In the genomic region with DNA sequence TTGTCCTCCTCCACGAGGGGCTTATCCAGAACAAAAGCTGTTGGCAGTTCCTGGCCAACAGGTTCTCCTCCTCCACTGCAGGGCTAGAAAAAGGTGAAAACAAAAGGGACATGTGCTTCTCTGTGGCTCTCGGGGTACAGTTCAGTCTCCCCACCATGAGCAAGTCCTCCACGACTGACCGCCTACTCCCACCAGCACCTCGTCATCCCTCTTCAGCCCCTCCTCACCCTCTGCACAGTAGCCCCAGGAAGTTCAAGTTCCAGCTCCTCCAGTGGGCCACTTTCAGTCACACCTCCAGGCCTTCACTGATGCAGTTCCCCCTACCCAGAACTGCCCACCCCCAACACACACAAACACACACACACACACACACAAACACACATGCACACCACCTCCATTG, we compare ENCODE assay signal across 32 cellular contexts. TPM values are rescaled to one million over a fixed set of nuclear protein-coding genes. Genes with fewer than 3 reads are reported as not detected.
"Had no signal": no experiment of that assay in that cellular context is flagged by ENCODE, and none has a peak within 500 bp of the region (broad histone marks: within the 10 kb centered on the region; RNA-seq: fewer than 3 reads in every experiment).

No MANE protein-coding gene starts in this region.

- H3K9me3 ChIP-seq: SJCRH30 had no signal

- H3K36me3 Mint-ChIP-seq: activated CD8-positive, alpha-beta memory T cell treated with anti-CD3 and anti-CD28 coated beads, Interleukin-2, amount 10 ng/mL, durations not matched to agents 7 days and 5 days; activated naive CD4-positive, alpha-beta T cell treated with anti-CD3 and anti-CD28 coated beads, Interleukin-2, amount 10 ng/mL, durations not matched to agents 7 days and 5 days; brain had no signal

- H3K4me3 Mint-ChIP-seq: activated B cell treated with CpG ODN at 0.5 μM for 24 hours; activated CD4-positive, alpha-beta memory T cell treated with anti-CD3 and anti-CD28 coated beads, Interleukin-2, amount 10 ng/mL, durations not matched to agents 7 days and 5 days; activated CD8-positive, alpha-beta memory T cell treated with anti-CD3 and anti-CD28 coated beads, Interleukin-2, amount 10 ng/mL, durations not matched to agents 7 days and 5 days; activated naive CD4-positive, alpha-beta T cell treated with anti-CD3 and anti-CD28 coated beads, Interleukin-2, amount 10 ng/mL, durations not matched to agents 7 days and 5 days; activated naive CD8-positive, alpha-beta T cell; activated naive CD8-positive, alpha-beta T cell treated with anti-CD3 and anti-CD28 coated beads, Interleukin-2, amount 50 U/mL, for 24 hours; brain had no signal

- H3K27ac Mint-ChIP-seq: activated B cell treated with CpG ODN at 0.5 μM for 24 hours; activated CD4-positive, alpha-beta memory T cell treated with anti-CD3 and anti-CD28 coated beads, Interleukin-2, amount 10 ng/mL, durations not matched to agents 7 days and 5 days; activated CD8-positive, alpha-beta memory T cell treated with anti-CD3 and anti-CD28 coated beads, Interleukin-2, amount 10 ng/mL, durations not matched to agents 7 days and 5 days; activated naive CD4-positive, alpha-beta T cell treated with anti-CD3 and anti-CD28 coated beads, Interleukin-2, amount 10 ng/mL, durations not matched to agents 7 days and 5 days; activated naive CD8-positive, alpha-beta T cell; activated naive CD8-positive, alpha-beta T cell treated with anti-CD3 and anti-CD28 coated beads, Interleukin-2, amount 50 U/mL, for 24 hours had no signal

- H3K4me3 ChIP-seq: K562, SJCRH30, SK-N-MC had no signal

- ATAC-seq: activated CD8-positive, alpha-beta memory T cell treated with anti-CD3 and anti-CD28 coated beads, Interleukin-2, amount 10 ng/mL, durations not matched to agents 7 days and 5 days; activated naive CD8-positive, alpha-beta T cell treated with anti-CD3 and anti-CD28 coated beads, Interleukin-2, amount 50 U/mL, for 24 hours; K562; Panc1 had no signal

- H3K27me3 ChIP-seq: SJCRH30 had no signal

- H3K9me3 Mint-ChIP-seq: activated B cell treated with CpG ODN at 0.5 μM for 24 hours; activated CD4-positive, alpha-beta memory T cell treated with anti-CD3 and anti-CD28 coated beads, Interleukin-2, amount 10 ng/mL, durations not matched to agents 7 days and 5 days; activated naive CD4-positive, alpha-beta T cell treated with anti-CD3 and anti-CD28 coated beads, Interleukin-2, amount 10 ng/mL, durations not matched to agents 7 days and 5 days; activated naive CD8-positive, alpha-beta T cell treated with anti-CD3 and anti-CD28 coated beads, Interleukin-2, amount 50 U/mL, for 24 hours had no signal

- DNase-seq: activated B cell treated with CpG ODN at 0.5 μM for 24 hours; activated CD4-positive, alpha-beta memory T cell treated with anti-CD3 and anti-CD28 coated beads, Interleukin-2, amount 10 ng/mL, durations not matched to agents 7 days and 5 days; activated CD4-positive, alpha-beta T cell treated with anti-CD3 and anti-CD28 coated beads for 1 hour; activated CD4-positive, alpha-beta T cell treated with anti-CD3 and anti-CD28 coated beads for 48 hours; activated CD8-positive, alpha-beta memory T cell treated with anti-CD3 and anti-CD28 coated beads for 24 hours; activated CD8-positive, alpha-beta memory T cell treated with anti-CD3 and anti-CD28 coated beads, Interleukin-2, amount 10 ng/mL, durations not matched to agents 7 days and 5 days; activated CD8-positive, alpha-beta memory T cell treated with anti-CD3 and anti-CD28 coated beads, Interleukin-2, amount 50 U/mL, for 48 hours; activated effector memory CD4-positive, alpha-beta T cell treated with Interleukin-2 at 50 U/mL for 16 hours; activated naive CD4-positive, alpha-beta T cell treated with anti-CD3 and anti-CD28 coated beads, Interleukin-2, amount 10 ng/mL, durations not matched to agents 7 days and 5 days; activated naive CD8-positive, alpha-beta T cell treated with anti-CD3 and anti-CD28 coated beads, Interleukin-2, amount 50 U/mL, for 24 hours; activated T-cell treated with anti-CD3 and anti-CD28 coated beads, Interleukin-2, amount 50 U/mL, for 48 hours; anterior cingulate cortex; caudate nucleus; NCI-H1048; NCI-H1436 treated with DMSO at 0.1 percent for 48 hours; NCI-H1694 treated with DMSO at 0.1 percent for 48 hours; NCI-H2029; NCI-H345; NCI-H524 treated with DMSO at 0.1 percent for 48 hours; SHP77; SJCRH30; T-helper 9 cell had no signal

- H3K27ac ChIP-seq: SJCRH30, SK-N-MC, VCaP had no signal

- H3K36me3 ChIP-seq: SJCRH30 had no signal

RNA-seq across cellular contexts. Expression of a gene that starts 19.4 kb away (rescaled TPM):
- total RNA-seq: activated B cell treated with CpG ODN at 0.5 μM for 24 hours; activated CD4-positive, alpha-beta memory T cell treated with anti-CD3 and anti-CD28 coated beads, Interleukin-2, amount 10 ng/mL, durations not matched to agents 7 days and 5 days; activated CD8-positive, alpha-beta memory T cell treated with anti-CD3 and anti-CD28 coated beads, Interleukin-2, amount 10 ng/mL, durations not matched to agents 7 days and 5 days; K562; M059J; NCI-H460; RPMI7951; SJCRH30; T-helper 1 cell treated with Interleukin-12 subunit alpha and Interleukin-12 subunit beta and Interleukin-4 antibody, amounts not matched to agents 30 ng/mL and 1 ng/mL, for 36 hours had no signal

RNA-seq across cellular contexts. Expression of a gene that starts 24.3 kb away (rescaled TPM):
- total RNA-seq: activated B cell treated with CpG ODN at 0.5 μM for 24 hours; activated CD4-positive, alpha-beta memory T cell treated with anti-CD3 and anti-CD28 coated beads, Interleukin-2, amount 10 ng/mL, durations not matched to agents 7 days and 5 days; activated CD8-positive, alpha-beta memory T cell treated with anti-CD3 and anti-CD28 coated beads, Interleukin-2, amount 10 ng/mL, durations not matched to agents 7 days and 5 days; SJCRH30; T-helper 1 cell treated with Interleukin-12 subunit alpha and Interleukin-12 subunit beta and Interleukin-4 antibody, amounts not matched to agents 30 ng/mL and 1 ng/mL, for 36 hours had no signal

RNA-seq across cellular contexts. Expression of a gene that starts 33.8 kb away (rescaled TPM):
- total RNA-seq: activated B cell treated with CpG ODN at 0.5 μM for 24 hours; activated CD4-positive, alpha-beta memory T cell treated with anti-CD3 and anti-CD28 coated beads, Interleukin-2, amount 10 ng/mL, durations not matched to agents 7 days and 5 days; activated CD8-positive, alpha-beta memory T cell treated with anti-CD3 and anti-CD28 coated beads, Interleukin-2, amount 10 ng/mL, durations not matched to agents 7 days and 5 days; T-helper 1 cell treated with Interleukin-12 subunit alpha and Interleukin-12 subunit beta and Interleukin-4 antibody, amounts not matched to agents 30 ng/mL and 1 ng/mL, for 36 hours had no signal

RNA-seq across cellular contexts. Expression of a gene that starts 34.2 kb away (rescaled TPM):
- total RNA-seq: activated B cell treated with CpG ODN at 0.5 μM for 24 hours; activated CD4-positive, alpha-beta memory T cell treated with anti-CD3 and anti-CD28 coated beads, Interleukin-2, amount 10 ng/mL, durations not matched to agents 7 days and 5 days; activated CD8-positive, alpha-beta memory T cell treated with anti-CD3 and anti-CD28 coated beads, Interleukin-2, amount 10 ng/mL, durations not matched to agents 7 days and 5 days; K562; NCI-H460; RPMI7951; SJCRH30; T-helper 1 cell treated with Interleukin-12 subunit alpha and Interleukin-12 subunit beta and Interleukin-4 antibody, amounts not matched to agents 30 ng/mL and 1 ng/mL, for 36 hours had no signal

RNA-seq across cellular contexts. Expression of a gene that starts 47.0 kb away (rescaled TPM):
- total RNA-seq: activated B cell treated with CpG ODN at 0.5 μM for 24 hours; activated CD4-positive, alpha-beta memory T cell treated with anti-CD3 and anti-CD28 coated beads, Interleukin-2, amount 10 ng/mL, durations not matched to agents 7 days and 5 days; activated CD8-positive, alpha-beta memory T cell treated with anti-CD3 and anti-CD28 coated beads, Interleukin-2, amount 10 ng/mL, durations not matched to agents 7 days and 5 days; NCI-H460; T-helper 1 cell treated with Interleukin-12 subunit alpha and Interleukin-12 subunit beta and Interleukin-4 antibody, amounts not matched to agents 30 ng/mL and 1 ng/mL, for 36 hours had no signal
